Comparison of ENCODE assay signal across 9 cellular contexts in genomic region chr1:208189183-208189582, GRCh38. TPM values are rescaled to one million over a fixed set of nuclear protein-coding genes. Genes with fewer than 3 reads are reported as not detected.
DNase-seq lines count a peak whose midpoint lies in the region; ATAC-seq and TF ChIP-seq lines count a peak whose summit lies in the region.
"Had no signal": no experiment of that assay in that cellular context is flagged by ENCODE, and none has a peak within 500 bp of the region (broad histone marks: within the 10 kb centered on the region; RNA-seq: fewer than 3 reads in every experiment).

No MANE protein-coding gene starts in this region.

- CTCF ChIA-PET in activated naive CD4-positive, alpha-beta T cell treated with anti-CD3 and anti-CD28 coated beads, Interleukin-2, amount 10 ng/mL, durations not matched to agents 7 days and 5 days (lab: Charles Lee) = interaction anchor here (1.3 kb wide), 1 partner anchor 96 kb away, joined by 3 read pairs; no protein-coding TSS in a partner anchor
- CTCF ChIA-PET in Caco-2 (lab: Charles Lee) = interaction anchor here (0.6 to 2.2 kb wide), 4 partner anchors 39 to 167 kb away, joined by 4 to 15 read pairs (median 5); no protein-coding TSS in a partner anchor

- no peak for TF ChIP-seq CTCF in type B pancreatic cell (conservative IDR thresholded peaks at IDR 0.05)
- TF ChIP-seq CTCF in Caco-2 (IDR thresholded peaks at IDR 0.05; ENCODE audit: insufficient read depth in 1 of 2, low read depth in 1 of 2, low read length in 1 of 2, severe bottlenecking in 1 of 2, unreplicated experiment in 1 of 2) = no peak

- H3K27me3 Mint-ChIP-seq in activated naive CD4-positive, alpha-beta T cell treated with anti-CD3 and anti-CD28 coated beads, Interleukin-2, amount 10 ng/mL, durations not matched to agents 7 days and 5 days = peaks cover 37% of the 10 kb centered on the region
- H3K27me3 Mint-ChIP-seq in type B pancreatic cell (no peaks in the 10 kb centered on the region), Caco-2 (ENCODE audit: insufficient read depth, unreplicated experiment) (no peaks in the 10 kb centered on the region)

- peaks cover 12% of the 10 kb centered on the region for H3K4me1 ChIP-seq in Caco-2

- BruUV-seq in Caco-2 (replicated peaks; lab: Mats Ljungman, UMichigan) = no TSS peak

- intact Hi-C loops in Caco-2 (cut with micrococcal nuclease; ENCODE audit: unreplicated experiment) = no loop called here

- H3K36me3 ChIP-seq in Caco-2 (ENCODE audit: control insufficient read depth, insufficient read depth, low read length) = no peaks in the 10 kb centered on the region

- H3K9me3 ChIP-seq in Caco-2 = no peaks in the 10 kb centered on the region

- no peak overlapping the region for H3K27ac Mint-ChIP-seq in activated naive CD4-positive, alpha-beta T cell treated with anti-CD3 and anti-CD28 coated beads, Interleukin-2, amount 10 ng/mL, durations not matched to agents 7 days and 5 days
- H3K27ac Mint-ChIP-seq in type B pancreatic cell = peak overlapping the region; percentile 50
- H3K27ac Mint-ChIP-seq in Caco-2 (ENCODE audit: unreplicated experiment) = no peak overlapping the region

- peak; percentile 68 for ATAC-seq in HG02678 (IDR thresholded peaks at IDR 0.05; ENCODE audit: unreplicated experiment)
- no peak for ATAC-seq in HG03520 (IDR thresholded peaks at IDR 0.05; ENCODE audit: unreplicated experiment)

- no peaks in the 10 kb centered on the region for H3K9me3 Mint-ChIP-seq in activated naive CD4-positive, alpha-beta T cell treated with anti-CD3 and anti-CD28 coated beads, Interleukin-2, amount 10 ng/mL, durations not matched to agents 7 days and 5 days
- no peaks in the 10 kb centered on the region for H3K9me3 Mint-ChIP-seq in type B pancreatic cell
- H3K9me3 Mint-ChIP-seq in Caco-2 (ENCODE audit: unreplicated experiment) = no peaks in the 10 kb centered on the region

- peaks cover 6% of the 10 kb centered on the region for H3K4me1 Mint-ChIP-seq in activated naive CD4-positive, alpha-beta T cell treated with anti-CD3 and anti-CD28 coated beads, Interleukin-2, amount 10 ng/mL, durations not matched to agents 7 days and 5 days
- peaks cover 58% of the 10 kb centered on the region for H3K4me1 Mint-ChIP-seq in type B pancreatic cell (ENCODE audit: unreplicated experiment)
- H3K4me1 Mint-ChIP-seq in Caco-2 (ENCODE audit: low read depth, unreplicated experiment) = peaks cover 20% of the 10 kb centered on the region

- no peak overlapping the region for H3K4me3 ChIP-seq in Caco-2 (ENCODE audit: low read depth, low read length)

- POLR2A ChIA-PET in Caco-2 (lab: Charles Lee) = no interaction called here

- no peaks in the 10 kb centered on the region for H3K36me3 Mint-ChIP-seq in activated naive CD4-positive, alpha-beta T cell treated with anti-CD3 and anti-CD28 coated beads, Interleukin-2, amount 10 ng/mL, durations not matched to agents 7 days and 5 days
- H3K36me3 Mint-ChIP-seq in type B pancreatic cell (peaks cover 49% of the 10 kb centered on the region), Caco-2 (ENCODE audit: insufficient read depth, unreplicated experiment) (no peaks in the 10 kb centered on the region)

- DNase-seq in activated naive CD4-positive, alpha-beta T cell treated with anti-CD3 and anti-CD28 coated beads, Interleukin-2, amount 10 ng/mL, durations not matched to agents 7 days and 5 days = peak; percentile 22
- no peak for DNase-seq in activated naive CD4-positive, alpha-beta T cell (lab: John Stamatoyannopoulos, UW)
- DNase-seq in OCI-M1 (lab: John Stamatoyannopoulos, UW) (peak; percentile 45), type B pancreatic cell (ENCODE audit: extremely low spot score, unreplicated experiment) (no peak), Caco-2 (no peak), medulla oblongata (ENCODE audit: extremely low spot score) (no peak)
- DNase-seq: activated CD8-positive, alpha-beta memory T cell treated with anti-CD3 and anti-CD28 coated beads, Interleukin-2, amount 50 U/mL, for 4 hours had no signal

- no peaks in the 10 kb centered on the region for H3K27me3 ChIP-seq in Caco-2 (replicated peaks; ENCODE audit: control insufficient read depth, insufficient read depth, low read length)

- H3K4me3 Mint-ChIP-seq in activated naive CD4-positive, alpha-beta T cell treated with anti-CD3 and anti-CD28 coated beads, Interleukin-2, amount 10 ng/mL, durations not matched to agents 7 days and 5 days = no peak overlapping the region
- H3K4me3 Mint-ChIP-seq in type B pancreatic cell = no peak overlapping the region
- H3K4me3 Mint-ChIP-seq in Caco-2 (ENCODE audit: unreplicated experiment) = no peak overlapping the region

RNA-seq across cellular contexts. Expression of gene PLXNA2, which starts 55.0 kb away (rescaled TPM):
- total RNA-seq in type B pancreatic cell (ENCODE audit: low replicate concordance) (80.1 and 120 TPM in 2 replicates), Caco-2 (2022) (3.2 and 5.7 TPM in 2 replicates)

Comparison
In these comparisons a context has a peak if more than half of its experiments do, and no peak if none do; other contexts are left out.
1. DNase-seq: peak in activated naive CD4-positive, alpha-beta T cell treated with anti-CD3 and anti-CD28 coated beads, Interleukin-2, amount 10 ng/mL, durations not matched to agents 7 days and 5 days (single experiment) and OCI-M1 (single experiment); none in activated naive CD4-positive, alpha-beta T cell (0 of 4), type B pancreatic cell (single experiment), Caco-2 (0 of 2) and medulla oblongata (single experiment).
2. RNA of gene PLXNA2, which starts 55.0 kb away (total RNA-seq): 80.1 to 120 TPM in type B pancreatic cell; 3.2 to 5.7 TPM in Caco-2; every median in the first group is over 10 times any median in the second.